ENCODE assay signal across 8 cellular contexts in the genomic region with DNA sequence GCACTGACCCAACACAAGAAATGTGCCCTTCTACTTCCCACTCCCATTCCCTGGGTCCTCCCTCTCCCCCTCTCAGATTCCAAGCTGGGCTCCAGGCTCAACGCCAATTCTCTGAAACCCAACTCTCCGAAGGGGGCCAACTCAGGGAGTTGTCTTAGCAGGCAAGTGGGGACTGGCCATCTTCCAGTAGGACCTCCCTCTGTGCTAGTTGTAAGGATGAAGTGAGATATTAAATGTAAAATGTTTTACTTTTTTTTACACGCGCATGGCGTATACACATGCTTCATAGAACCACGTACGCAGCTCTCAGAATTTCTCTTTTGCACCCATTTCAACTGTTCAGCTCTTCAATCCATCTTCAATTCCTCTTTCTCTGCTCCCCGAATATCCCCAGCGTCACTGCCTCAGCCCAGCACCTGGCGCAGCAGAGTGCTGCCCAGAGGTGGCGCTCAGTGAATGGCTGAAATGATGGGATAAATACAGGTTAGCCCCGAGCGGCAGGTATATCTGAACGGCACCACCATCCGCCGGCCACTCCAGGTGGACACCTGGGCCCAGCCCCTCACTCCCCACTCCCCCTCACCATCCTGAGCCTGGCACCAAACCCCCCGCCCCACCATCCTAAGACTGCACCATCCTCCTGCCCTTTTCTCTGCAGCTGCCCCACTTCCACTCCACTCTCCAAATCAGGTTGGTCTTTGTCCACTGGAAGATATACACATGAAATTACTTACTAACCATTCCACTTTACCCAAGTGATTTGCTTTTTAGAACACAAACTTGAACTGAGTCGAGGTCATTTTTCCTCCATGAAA. TPM values are rescaled to one million over a fixed set of nuclear protein-coding genes. Genes with fewer than 3 reads are reported as not detected.
DNase-seq lines count a peak whose midpoint lies in the region; ATAC-seq and TF ChIP-seq lines count a peak whose summit lies in the region.

No MANE protein-coding gene starts in this region.

- no peak for DNase-seq in activated CD4-positive, alpha-beta T cell treated with anti-CD3 and anti-CD28 coated beads, Interleukin-2, amount 10 ng/mL, durations not matched to agents 7 days and 5 days
- DNase-seq in activated CD4-positive, alpha-beta T cell treated with anti-CD3 and anti-CD28 coated beads for 48 hours = no peak
- DNase-seq in SK-MEL-5 (ENCODE audit: low read depth, low spot score) = peak; percentile 45
- DNase-seq in iPS-NIHi11 (ENCODE audit: low spot score) = peak; percentile 72
- no peak for DNase-seq in type B pancreatic cell (ENCODE audit: extremely low spot score, unreplicated experiment)
- no peak for DNase-seq in NCI-H1436 (lab: John Stamatoyannopoulos, UW)
- no peak for DNase-seq in globus pallidus (ENCODE audit: low spot score)

- no peaks in the 10 kb centered on the region for H3K9me3 Mint-ChIP-seq in activated CD4-positive, alpha-beta T cell treated with anti-CD3 and anti-CD28 coated beads, Interleukin-2, amount 10 ng/mL, durations not matched to agents 7 days and 5 days
- H3K9me3 Mint-ChIP-seq in type B pancreatic cell = peaks cover 8% of the 10 kb centered on the region

- H3K4me3 Mint-ChIP-seq in activated CD4-positive, alpha-beta T cell treated with anti-CD3 and anti-CD28 coated beads, Interleukin-2, amount 10 ng/mL, durations not matched to agents 7 days and 5 days = no peak overlapping the region
- peak overlapping the region; percentile 6 for H3K4me3 Mint-ChIP-seq in type B pancreatic cell

- ATAC-seq in HG03045 (IDR thresholded peaks at IDR 0.05; ENCODE audit: unreplicated experiment) = no peak

- no peak for TF ChIP-seq CTCF in type B pancreatic cell (conservative IDR thresholded peaks at IDR 0.05)

- H3K36me3 Mint-ChIP-seq in activated CD4-positive, alpha-beta T cell treated with anti-CD3 and anti-CD28 coated beads, Interleukin-2, amount 10 ng/mL, durations not matched to agents 7 days and 5 days (ENCODE audit: low read depth) = no peaks in the 10 kb centered on the region
- H3K36me3 Mint-ChIP-seq in type B pancreatic cell = no peaks in the 10 kb centered on the region

- POLR2A ChIA-PET in activated CD4-positive, alpha-beta T cell treated with anti-CD3 and anti-CD28 coated beads, Interleukin-2, amount 10 ng/mL, durations not matched to agents 7 days and 5 days (lab: Charles Lee) = no interaction called here

- in situ Hi-C loops in SK-MEL-5 (cut with HindIII; ENCODE audit: low pct_unique_long_range_greater_than_20kb, low sequenced_read_pairs) = no loop called here

- H3K27me3 Mint-ChIP-seq in activated CD4-positive, alpha-beta T cell treated with anti-CD3 and anti-CD28 coated beads, Interleukin-2, amount 10 ng/mL, durations not matched to agents 7 days and 5 days = peaks cover 61% of the 10 kb centered on the region
- H3K27me3 Mint-ChIP-seq in type B pancreatic cell = peaks cover 63% of the 10 kb centered on the region

- H3K4me1 Mint-ChIP-seq in activated CD4-positive, alpha-beta T cell treated with anti-CD3 and anti-CD28 coated beads, Interleukin-2, amount 10 ng/mL, durations not matched to agents 7 days and 5 days = peaks cover 8% of the 10 kb centered on the region
- H3K4me1 Mint-ChIP-seq in type B pancreatic cell (ENCODE audit: unreplicated experiment) = peaks cover 23% of the 10 kb centered on the region

- CTCF ChIA-PET in activated CD4-positive, alpha-beta T cell treated with anti-CD3 and anti-CD28 coated beads, Interleukin-2, amount 10 ng/mL, durations not matched to agents 7 days and 5 days (lab: Charles Lee) = no interaction called here

- H3K27ac Mint-ChIP-seq in activated CD4-positive, alpha-beta T cell treated with anti-CD3 and anti-CD28 coated beads, Interleukin-2, amount 10 ng/mL, durations not matched to agents 7 days and 5 days = peak overlapping the region; percentile 31
- peak overlapping the region; percentile 7 for H3K27ac Mint-ChIP-seq in type B pancreatic cell

RNA-seq across cellular contexts. Expression of gene TNRC6C, which starts 43.9 kb away (rescaled TPM):
- 10 to 100 TPM; 40.2 to 41.8 TPM for total RNA-seq in activated CD4-positive, alpha-beta T cell treated with anti-CD3 and anti-CD28 coated beads, Interleukin-2, amount 10 ng/mL, durations not matched to agents 7 days and 5 days
- 6.9 and 7.5 TPM in 2 replicates for total RNA-seq in SK-MEL-5 (2014; rRNA removed; shearing (Covaris generic))
- 9.5 and 12.5 TPM in 2 replicates for polyA plus RNA-seq in SK-MEL-5 (2015; cell fraction: cytosol; rRNA removed)
- 12.9 and 13.5 TPM in 2 replicates for polyA plus RNA-seq in SK-MEL-5 (2015; cell fraction: nucleus; rRNA removed)
- total RNA-seq in type B pancreatic cell (ENCODE audit: low replicate concordance) = 14.7 and 36.7 TPM in 2 replicates

Comparison
In these comparisons a context has a peak if more than half of its experiments do, and no peak if none do; other contexts are left out.
1. DNase-seq: peak in SK-MEL-5 (single experiment) and iPS-NIHi11 (single experiment); none in activated CD4-positive, alpha-beta T cell treated with anti-CD3 and anti-CD28 coated beads, Interleukin-2, amount 10 ng/mL, durations not matched to agents 7 days and 5 days (single experiment), activated CD4-positive, alpha-beta T cell treated with anti-CD3 and anti-CD28 coated beads for 48 hours (single experiment), type B pancreatic cell (single experiment), NCI-H1436 (single experiment) and globus pallidus (single experiment).